Comparison of ENCODE assay signal across 8 cellular contexts in the genomic region with DNA sequence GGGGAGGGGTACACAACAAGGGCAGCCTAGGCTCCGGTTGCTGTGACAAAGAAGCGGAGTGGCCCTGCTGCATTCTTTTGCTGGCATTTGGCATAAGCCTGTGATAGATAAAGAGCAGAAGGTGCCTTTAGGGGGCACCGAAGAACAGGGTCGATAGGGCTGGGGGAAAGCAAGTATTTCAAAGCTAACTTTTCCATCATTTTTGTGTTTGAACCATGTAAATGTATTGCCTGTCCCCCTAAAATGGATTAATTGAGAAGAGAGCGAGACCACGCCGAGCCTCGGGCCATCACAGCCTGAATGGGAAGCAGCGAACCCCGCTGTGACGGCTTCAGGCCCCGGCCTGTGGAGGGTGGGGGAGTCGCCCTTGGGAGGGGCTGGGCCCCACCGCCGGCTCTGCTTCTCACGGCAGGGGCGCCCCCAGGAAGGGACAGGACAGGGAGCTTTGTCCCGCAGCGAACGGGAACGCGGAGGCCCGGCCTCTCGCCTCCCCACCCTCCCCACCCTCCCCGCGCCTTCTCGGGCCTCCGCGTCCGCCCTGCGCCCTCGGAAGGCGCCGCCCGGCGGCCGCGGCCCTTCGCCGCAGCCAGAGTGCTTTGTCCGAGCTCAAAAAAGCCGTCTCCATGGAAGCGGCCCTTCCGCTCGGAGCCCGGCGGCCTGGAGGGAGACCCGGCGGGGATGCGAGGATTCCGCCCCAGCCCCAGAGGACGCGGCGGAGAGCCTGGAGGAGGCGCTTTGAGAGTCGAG. TPM values are rescaled to one million over a fixed set of nuclear protein-coding genes. Genes with fewer than 3 reads are reported as not detected.
DNase-seq lines count a peak whose midpoint lies in the region; ATAC-seq and TF ChIP-seq lines count a peak whose summit lies in the region.

No MANE protein-coding gene starts in this region.

- no peaks in the 10 kb centered on the region for H3K36me3 Mint-ChIP-seq in effector memory CD8-positive, alpha-beta T cell (ENCODE audit: insufficient read depth)

- H3K4me3 ChIP-seq in lung = peak overlapping the region; percentile 16
- H3K4me3 ChIP-seq in tibial artery = peak overlapping the region; percentile 50 to 64

- no peaks in the 10 kb centered on the region for H3K9me3 Mint-ChIP-seq in effector memory CD8-positive, alpha-beta T cell

- peak overlapping the region; percentile 44 to 68 for H3K4me3 Mint-ChIP-seq in effector memory CD8-positive, alpha-beta T cell

- H3K27me3 ChIP-seq in lung (ENCODE audit: control insufficient read depth, insufficient read depth) (no peaks in the 10 kb centered on the region), tibial artery (no peaks in the 10 kb centered on the region)

- peaks cover 9 to 11% of the 10 kb centered on the region in 2 donors for H3K4me1 Mint-ChIP-seq in effector memory CD8-positive, alpha-beta T cell (ENCODE audit: low read depth in 2 of 2)

- H3K9me3 ChIP-seq in lung (ENCODE audit: control insufficient read depth in 2 of 2, insufficient read depth in 1 of 2, low read length in 1 of 2) (no peaks in the 10 kb centered on the region), tibial artery (no peaks in the 10 kb centered on the region)

- H3K27ac Mint-ChIP-seq in effector memory CD8-positive, alpha-beta T cell = no peak overlapping the region

- peaks cover 65 to 98% of the 10 kb centered on the region in 2 donors for H3K27me3 Mint-ChIP-seq in effector memory CD8-positive, alpha-beta T cell

- no peak for ATAC-seq in effector memory CD8-positive, alpha-beta T cell (replicated peaks)
- ATAC-seq in lung (ENCODE audit: insufficient read depth, low FRiP score) (peak; percentile 43), GM21825 (IDR thresholded peaks at IDR 0.05; ENCODE audit: unreplicated experiment) (no peak)

- 0 to 1% methylated on average over 49 to 56 of the region's 56 CpGs for WGBS in lung, 2 donors

- H3K4me1 ChIP-seq in lung (ENCODE audit: control insufficient read depth in 2 of 2, insufficient read depth in 2 of 2, low read length in 2 of 2) (peaks cover 0 to 5% of the 10 kb centered on the region in 2 donors), tibial artery (peaks cover 0 to 36% (median 30%) of the 10 kb centered on the region in 4 donors)

- intact Hi-C loops in tibial artery (cut with DNase I; ENCODE audit: low total_unique reads) = loop anchor here (5.0 kb wide), 1 partner anchor 221 kb away; no protein-coding TSS in a partner anchor

- DNase-seq in NCI-H510A treated with DMSO at 0.1 percent for 48 hours (lab: John Stamatoyannopoulos, UW) = peak; percentile 9
- DNase-seq in NCI-H510A (lab: John Stamatoyannopoulos, UW) = no peak
- DNase-seq in NCI-H526 treated with DMSO at 0.1 percent for 48 hours (lab: John Stamatoyannopoulos, UW) = peak; percentile 14
- no peak for DNase-seq in effector memory CD8-positive, alpha-beta T cell
- DNase-seq in lung (ENCODE audit: low spot score) = no peak
- peak in 1 of 2 donors; percentile 72 for DNase-seq in tibial artery
- DNase-seq in activated CD8-positive, alpha-beta memory T cell treated with anti-CD3 and anti-CD28 coated beads, Interleukin-2, amount 50 U/mL, for 4 hours = no peak

- H3K27ac ChIP-seq in lung (ENCODE audit: low read depth in 1 of 2, low read length in 1 of 2) (peak overlapping the region; percentile 56 to 57), tibial artery (peak overlapping the region; percentile 81 to 86)

- TF ChIP-seq CTCF in lung (IDR thresholded peaks at IDR 0.05; ENCODE audit: control extremely low read depth, extremely low read depth) (no peak), tibial artery (IDR thresholded peaks at IDR 0.05) (peak in 1 of 2 experiments; percentile 64)

- H3K36me3 ChIP-seq in lung (ENCODE audit: control insufficient read depth in 2 of 2, insufficient read depth in 2 of 2, low read length in 2 of 2) (no peaks in the 10 kb centered on the region), tibial artery (no peaks in the 10 kb centered on the region)

RNA-seq across cellular contexts. Expression of a gene that starts 32.4 kb away (rescaled TPM):
- 1 to 10 TPM in 1 of 2 donors, under 1 TPM in 1; 0.51 to 9.0 TPM for total RNA-seq in lung
- polyA plus RNA-seq in lung = 1 to 10 TPM; 2.3 to 3.3 TPM

Comparison
In these comparisons a context has a peak if more than half of its experiments do, and no peak if none do; other contexts are left out.
1. DNase-seq: peak in NCI-H510A treated with DMSO at 0.1 percent for 48 hours (single experiment) and NCI-H526 treated with DMSO at 0.1 percent for 48 hours (single experiment); none in NCI-H510A (single experiment), effector memory CD8-positive, alpha-beta T cell (0 of 3), lung (single experiment) and activated CD8-positive, alpha-beta memory T cell treated with anti-CD3 and anti-CD28 coated beads, Interleukin-2, amount 50 U/mL, for 4 hours (single experiment).